17 cellular contexts compared by ENCODE assay signal in genomic region chr1:88730132-88730675, GRCh38. TPM values are rescaled to one million over a fixed set of nuclear protein-coding genes. Genes with fewer than 3 reads are reported as not detected.
DNase-seq lines count a peak whose midpoint lies in the region; ATAC-seq and TF ChIP-seq lines count a peak whose summit lies in the region.
"Had no signal": no experiment of that assay in that cellular context is flagged by ENCODE, and none has a peak within 500 bp of the region (broad histone marks: within the 10 kb centered on the region; RNA-seq: fewer than 3 reads in every experiment).

No MANE protein-coding gene starts in this region.

- H3K27ac Mint-ChIP-seq in H9, result peak overlapping the region in 2 of 3 experiments; percentile 22 to 78; a peak in 3 of 7 replicates
- H3K27ac Mint-ChIP-seq in endodermal cell, result peak overlapping the region; percentile 3
- H3K27ac Mint-ChIP-seq: activated naive CD8-positive, alpha-beta T cell; T-helper 2 cell treated with Interferon-gamma antibody and Interleukin-4, amounts not matched to agents 5 μg/mL and 100 μg/mL, for 36 hours had no signal

- H3K23ac ChIP-seq in H9 (ENCODE audit: insufficient read length, low read depth, low read length), result no peak overlapping the region

- no peak overlapping the region for H4K5ac ChIP-seq in H9 (ENCODE audit: insufficient read length, low read depth, low read length)

- no CpG with 5 or more reads among the region's 4 CpGs for WGBS in H9 (ENCODE audit: extremely low coverage, insufficient read length, low lambda C conversion rate)
- WGBS in endodermal cell (ENCODE audit: insufficient coverage in 1 of 2, insufficient read length in 1 of 2), 2 experiments, result 88 to 100% methylated on average over 3 to 4 of the region's 4 CpGs

- TF ChIP-seq CTCF in H9 (conservative IDR thresholded peaks at IDR 0.05) (no peak), endodermal cell (conservative IDR thresholded peaks at IDR 0.05) (no peak)

- no peak overlapping the region for H2BK15ac ChIP-seq in H9 (ENCODE audit: low read depth, low read length)

- H3K27ac ChIP-seq in H9 (ENCODE audit: insufficient read length, low read depth, low read length) (no peak overlapping the region), endodermal cell (ENCODE audit: low read depth, low read length) (no peak overlapping the region)
- H3K27ac ChIP-seq: BLaER1 had no signal

- H3K79me2 ChIP-seq in H9 (ENCODE audit: insufficient read depth, low read length), result peaks cover 9% of the 10 kb centered on the region; the same call in 1 of the 2 replicates

- no peak overlapping the region for H2AK5ac ChIP-seq in H9 (ENCODE audit: insufficient read length, low read length)

- no peak overlapping the region for H2BK20ac ChIP-seq in H9 (ENCODE audit: low read depth, low read length, poor library complexity, severe bottlenecking)

- H3K36me3 Mint-ChIP-seq in H9 (ENCODE audit: insufficient read depth in 1 of 3, low read depth in 3 of 3), result peaks cover 8 to 20% (median 15%) of the 10 kb centered on the region in 3 experiments
- peaks cover 30% of the 10 kb centered on the region for H3K36me3 Mint-ChIP-seq in endodermal cell (ENCODE audit: low read depth)

- H3K4me3 Mint-ChIP-seq in H9 (no peak overlapping the region), endodermal cell (no peak overlapping the region)
- H3K4me3 Mint-ChIP-seq: activated naive CD8-positive, alpha-beta T cell; T-helper 2 cell treated with Interferon-gamma antibody and Interleukin-4, amounts not matched to agents 5 μg/mL and 100 μg/mL, for 36 hours had no signal

- H3K4me1 Mint-ChIP-seq in H9 (peaks cover 6 to 10% of the 10 kb centered on the region in 2 experiments; a peak in 3 of 4 replicates), endodermal cell (peaks cover 21% of the 10 kb centered on the region)

- H3K27me3 ChIP-seq in H9 (ENCODE audit: insufficient read depth, low read length) (no peaks in the 10 kb centered on the region), endodermal cell (ENCODE audit: control insufficient read depth, insufficient read depth, low read length, poor library complexity, severe bottlenecking) (no peaks in the 10 kb centered on the region)
- H3K27me3 ChIP-seq: BLaER1 had no signal

- peaks cover 20% of the 10 kb centered on the region for H3K36me3 ChIP-seq in endodermal cell (ENCODE audit: control insufficient read depth, insufficient read depth, low read length)

- no peak overlapping the region for H3K4ac ChIP-seq in H9 (ENCODE audit: low read depth, low read length)

- H4K8ac ChIP-seq in H9 (replicated peaks; ENCODE audit: insufficient read length, low read depth, low read length), result no peak overlapping the region

- H3K14ac ChIP-seq in H9 (ENCODE audit: insufficient read depth, low read length), result no peak overlapping the region

- no peak overlapping the region for H3K4me2 ChIP-seq in H9 (ENCODE audit: insufficient read depth, insufficient read length, low read length)
- H3K4me2 ChIP-seq: BLaER1 had no signal

- H3K18ac ChIP-seq in H9 (ENCODE audit: insufficient read length, low read depth, low read length), result no peak overlapping the region

- no peak overlapping the region for H2AFZ ChIP-seq in H9 (ENCODE audit: low read length)

- no peak overlapping the region for H2BK120ac ChIP-seq in H9 (ENCODE audit: low read depth, low read length, poor library complexity, severe bottlenecking)

- H3K27me3 Mint-ChIP-seq in H9 (ENCODE audit: low read depth) (no peaks in the 10 kb centered on the region), endodermal cell (ENCODE audit: insufficient read depth) (no peaks in the 10 kb centered on the region)
- H3K27me3 Mint-ChIP-seq: activated naive CD8-positive, alpha-beta T cell had no signal

- no peaks in the 10 kb centered on the region for H3K23me2 ChIP-seq in H9 (ENCODE audit: insufficient read length, low read depth, low read length, poor library complexity, severe bottlenecking)

- no peak overlapping the region for H3K9ac ChIP-seq in H9 (ENCODE audit: extremely low read depth, insufficient read length, low read length)
- H3K9ac ChIP-seq in endodermal cell (ENCODE audit: extremely low read depth, low read length, poor library complexity, severe bottlenecking), result no peak overlapping the region
- H3K9ac ChIP-seq: BLaER1 had no signal

- H2BK12ac ChIP-seq in H9 (ENCODE audit: insufficient read length, low read depth, low read length), result no peak overlapping the region

- no peak overlapping the region for H2BK5ac ChIP-seq in H9 (ENCODE audit: insufficient read length, low read length)

- DNase-seq in H9 (no peak), NOMO-1 (lab: John Stamatoyannopoulos, UW; ENCODE audit: unreplicated experiment in 2 of 2) (peak; percentile 45 to 49), endodermal cell (no peak), sciatic nerve (ENCODE audit: low spot score) (no peak), HPDE6-E6E7 (ENCODE audit: extremely low spot score) (no peak)
- no peak for DNase-seq in NK-92 treated with Interleukin-12 subunit alpha and Interleukin-12 subunit beta, amount 100 ng/mL, for 24 hours (lab: John Stamatoyannopoulos, UW)
- no peak for DNase-seq in stimulated activated naive CD8-positive, alpha-beta T cell treated with anti-CD3 and anti-CD28 coated beads, Interleukin-15, Interleukin-2, amounts not matched to agents 100 U/mL and 50 U/mL, for 24 hours
- DNase-seq: activated CD4-positive, alpha-beta T cell treated with anti-CD3 and anti-CD28 coated beads for 48 hours; activated T-cell treated with anti-CD3 and anti-CD28 coated beads for 4 hours; DMS 273 treated with DMSO at 0.1 percent for 48 hours; left cardiac atrium; NCI-H1092; NCI-H2171 treated with DMSO at 0.1 percent for 48 hours; Right ventricle myocardium superior had no signal

- H3K9me3 Mint-ChIP-seq in H9 (peaks cover 3 to 10% of the 10 kb centered on the region in 2 experiments), endodermal cell (peaks cover 10% of the 10 kb centered on the region)

- no peak overlapping the region for H4K91ac ChIP-seq in H9 (ENCODE audit: insufficient read length, low read depth, low read length)

- no peak overlapping the region for H3T11ph ChIP-seq in H9 (ENCODE audit: low read length)

- no peaks in the 10 kb centered on the region for H4K20me1 ChIP-seq in H9 (ENCODE audit: control insufficient read depth, insufficient read depth, insufficient read length)

- no peaks in the 10 kb centered on the region for H3K4me1 ChIP-seq in H9 (ENCODE audit: insufficient read depth, low read length)
- no peaks in the 10 kb centered on the region for H3K4me1 ChIP-seq in endodermal cell (ENCODE audit: control insufficient read depth, insufficient read depth, low read length)
- H3K4me1 ChIP-seq: BLaER1 had no signal

- no peak overlapping the region for H3K56ac ChIP-seq in H9 (ENCODE audit: insufficient read length, low read depth, low read length)

- H3K9me3 ChIP-seq in H9 (ENCODE audit: control insufficient read depth, low read depth, low read length), result no peaks in the 10 kb centered on the region
- peaks cover 25% of the 10 kb centered on the region for H3K9me3 ChIP-seq in endodermal cell (ENCODE audit: control insufficient read depth, low read length)

- no peak overlapping the region for H3K4me3 ChIP-seq in endodermal cell (ENCODE audit: low read length)
- H3K4me3 ChIP-seq: BLaER1 had no signal

- intact Hi-C loops in sciatic nerve (cut with DNase I), result no loop called here

- peaks cover 5% of the 10 kb centered on the region for H3K79me1 ChIP-seq in H9 (ENCODE audit: insufficient read depth, low read depth, low read length, poor library complexity, severe bottlenecking)

- peak; percentile 36 for ATAC-seq in sciatic nerve
- no peak for ATAC-seq in stimulated activated naive CD8-positive, alpha-beta T cell treated with anti-CD3 and anti-CD28 coated beads, Interleukin-15, Interleukin-2, amounts not matched to agents 100 U/mL and 50 U/mL, for 24 hours
- ATAC-seq: left cardiac atrium had no signal

RNA-seq across cellular contexts. Expression of gene PKN2, which starts 46.1 kb away (rescaled TPM):
- total RNA-seq in H9 (2021) (32.0 and 32.5 TPM in 2 replicates), endodermal cell (10 to 100 TPM; 64.6 to 71.1 TPM), sciatic nerve (56.4 TPM)
- 36.0 TPM for polyA plus RNA-seq in endodermal cell (2013, experiment 1 of 2)
- polyA plus RNA-seq in endodermal cell (2013, experiment 2 of 2), result 37.2 TPM

Comparison
In these comparisons a context has a peak if more than half of its experiments do, and no peak if none do; other contexts are left out.
1. DNase-seq: peak in NOMO-1 (2 of 2); none in H9 (single experiment), endodermal cell (single experiment), sciatic nerve (single experiment), NK-92 treated with Interleukin-12 subunit alpha and Interleukin-12 subunit beta, amount 100 ng/mL, for 24 hours (single experiment), stimulated activated naive CD8-positive, alpha-beta T cell treated with anti-CD3 and anti-CD28 coated beads, Interleukin-15, Interleukin-2, amounts not matched to agents 100 U/mL and 50 U/mL, for 24 hours (single experiment) and HPDE6-E6E7 (single experiment).